In genomic region chr11:80379620-80380278, GRCh38 we compare ENCODE assay signal across 16 cellular contexts.
A peak's percentile ranks its signal among the peaks of the same experiment; 100 is the strongest.
DNase-seq lines count a peak whose midpoint lies in the region; ATAC-seq and TF ChIP-seq lines count a peak whose summit lies in the region.
"Had no signal": no experiment of that assay in that cellular context is flagged by ENCODE, and none has a peak within 500 bp of the region (broad histone marks: within the 10 kb centered on the region; RNA-seq: fewer than 3 reads in every experiment).

No MANE protein-coding gene starts in this region.

- intact Hi-C loops in left colon (cut with DNase I, micrococcal nuclease): no loop called here
- intact Hi-C loops in left cardiac atrium (cut with DNase I): no loop called here
- intact Hi-C loops in Right ventricle myocardium inferior (cut with DNase I): no loop called here

- TF ChIP-seq CTCF in LNCaP clone FGC (IDR thresholded peaks at IDR 0.05; ENCODE audit: control insufficient read depth, extremely low read depth, insufficient read depth): no peak

- ATAC-seq in left colon (peak; percentile 45), HG02759 (IDR thresholded peaks at IDR 0.05; ENCODE audit: unreplicated experiment) (no peak), left cardiac atrium (no peak), Right ventricle myocardium inferior (no peak)

- DNase-seq in COR-L47 (lab: John Stamatoyannopoulos, UW) (peak; percentile 40), LNCaP clone FGC (ENCODE audit: low read depth) (peak; percentile 70), NCI-H774 (lab: John Stamatoyannopoulos, UW) (peak; percentile 94), left colon (no peak), amniotic stem cell (lab: John Stamatoyannopoulos, UW) (no peak), left cardiac atrium (no peak), Right ventricle myocardium inferior (ENCODE audit: missing footprints) (no peak)
- DNase-seq: 8988T, Caco-2, NCI-H1436 treated with DMSO at 0.1 percent for 48 hours, NCI-H2029, NCI-H2171 treated with DMSO at 0.1 percent for 48 hours, NCI-H446, NCI-H526 treated with DMSO at 0.1 percent for 48 hours, SJCRH30 had no signal

- H3K4me3 ChIP-seq in LNCaP clone FGC (ENCODE audit: low read depth, low read length): no peak overlapping the region
- H3K4me3 ChIP-seq: SJCRH30 had no signal

Comparison
In these comparisons a context has a peak if more than half of its experiments do, and no peak if none do; other contexts are left out.
1. DNase-seq: peak in COR-L47 (single experiment), LNCaP clone FGC (single experiment) and NCI-H774 (single experiment); none in left colon (0 of 2), amniotic stem cell (single experiment), left cardiac atrium (single experiment) and Right ventricle myocardium inferior (single experiment).